ENCODE assay signal across 19 cellular contexts in genomic region chr1:229971141-229971540, GRCh38.
DNase-seq lines count a peak whose midpoint lies in the region; ATAC-seq, FAIRE-seq and TF ChIP-seq lines count a peak whose summit lies in the region.
"Had no signal": no experiment of that assay in that cellular context is flagged by ENCODE, and none has a peak within 500 bp of the region (broad histone marks: within the 10 kb centered on the region; RNA-seq: fewer than 3 reads in every experiment).

No MANE protein-coding gene starts in this region.

- H3K27ac Mint-ChIP-seq in nephron progenitor cell: no peak overlapping the region
- H3K27ac Mint-ChIP-seq: CD4-positive, alpha-beta memory T cell; HFFc6 had no signal

- DNase-seq in K562 (ENCODE audit: extremely low read depth in 1 of 4, low spot score in 3 of 4): no peak
- peak; percentile 72 for DNase-seq in esophagus muscularis mucosa (ENCODE audit: extremely low spot score)
- DNase-seq in kidney: peak; percentile 46
- no peak for DNase-seq in upper lobe of right lung
- DNase-seq in nephron progenitor cell: no peak
- no peak for DNase-seq in NCI-H226
- DNase-seq: C1 segment of cervical spinal cord; Calu3; CD4-positive, alpha-beta memory T cell; COR-L47; DMS53; DMS79 treated with DMSO at 0.1 percent for 48 hours; GF-D8; HFFc6 had no signal

- in situ Hi-C loops in K562 (cut with MboI): no loop called here

- H4K20me1 ChIP-seq in K562 (replicated peaks; ENCODE audit: control insufficient read depth, insufficient read depth, low read length): no peaks in the 10 kb centered on the region

- CTCF ChIA-PET in K562 (lab: Yijun Ruan, JAX; ENCODE audit: low intra/inter-chr PET ratio): no interaction called here

- H3K9me3 ChIP-seq in K562 (replicated peaks; ENCODE audit: control insufficient read depth, insufficient read depth, low read depth, low read length): no peaks in the 10 kb centered on the region
- peaks cover 0 to 12% (median 6%) of the 10 kb centered on the region in 4 donors for H3K9me3 ChIP-seq in esophagus muscularis mucosa
- H3K9me3 ChIP-seq in kidney (ENCODE audit: control insufficient read depth in 1 of 2, low read length in 2 of 2): no peaks in the 10 kb centered on the region
- no peaks in the 10 kb centered on the region for H3K9me3 ChIP-seq in upper lobe of right lung
- H3K9me3 ChIP-seq: HAP-1 had no signal

- intact Hi-C loops in K562 (cut with micrococcal nuclease) (no loop called here), esophagus muscularis mucosa (cut with DNase I) (no loop called here), kidney (cut with DNase I) (no loop called here), upper lobe of right lung (cut with DNase I) (no loop called here)

- H3K9me3 Mint-ChIP-seq in nephron progenitor cell: peaks cover 20% of the 10 kb centered on the region
- H3K9me3 Mint-ChIP-seq: HFFc6 had no signal

- TF ChIP-seq CTCF in K562 (IDR thresholded peaks at IDR 0.05 in 2 of 3, conservative IDR thresholded peaks at IDR 0.05 in 1 of 3; ENCODE audit: insufficient read depth in 2 of 3, low read depth in 1 of 3, low read length in 3 of 3) (no peak), esophagus muscularis mucosa (IDR thresholded peaks at IDR 0.05) (no peak), kidney (IDR thresholded peaks at IDR 0.05; ENCODE audit: borderline replicate concordance, extremely low read depth, insufficient read depth) (no peak), upper lobe of right lung (IDR thresholded peaks at IDR 0.05) (no peak), nephron progenitor cell (IDR thresholded peaks at IDR 0.05) (no peak)

- TF ChIP-seq EP300 in K562 (IDR thresholded peaks at IDR 0.05; ENCODE audit: low read length): no peak
- no peak for TF ChIP-seq EP300 in esophagus muscularis mucosa (IDR thresholded peaks at IDR 0.05)

- H3K27ac ChIP-seq in K562 (ENCODE audit: extremely low read depth, low read depth, low read length) (no peak overlapping the region), esophagus muscularis mucosa (replicated peaks in 1 of 4) (no peak overlapping the region), kidney (ENCODE audit: low read depth in 2 of 2, low read length in 2 of 2) (no peak overlapping the region), upper lobe of right lung (no peak overlapping the region)

- H3K9ac ChIP-seq in K562 (ENCODE audit: insufficient read depth in 1 of 2, low read depth in 2 of 2, low read length in 2 of 2) (no peak overlapping the region), kidney (ENCODE audit: low read length in 2 of 2) (no peak overlapping the region)

- TF ChIP-seq RAD21 in K562 (CRISPR knock-in tag; conservative IDR thresholded peaks at IDR 0.05 in 1 of 2, IDR thresholded peaks at IDR 0.05 in 1 of 2): no peak

- H3K27me3 Mint-ChIP-seq in nephron progenitor cell (ENCODE audit: low read depth, poor library complexity): peaks cover 21% of the 10 kb centered on the region

- no peak overlapping the region for H3K4me3 ChIP-seq in K562
- H3K4me3 ChIP-seq in esophagus muscularis mucosa: no peak overlapping the region
- no peak overlapping the region for H3K4me3 ChIP-seq in kidney (ENCODE audit: low read length in 2 of 2)
- no peak overlapping the region for H3K4me3 ChIP-seq in upper lobe of right lung
- H3K4me3 ChIP-seq: HAP-1 had no signal

- peaks cover 6% of the 10 kb centered on the region for H3K36me3 Mint-ChIP-seq in nephron progenitor cell (ENCODE audit: low read depth)

- H3K27me3 ChIP-seq in K562 (ENCODE audit: control insufficient read depth in 2 of 2, insufficient read depth in 2 of 2, low read length in 2 of 2): peaks cover 7 to 11% of the 10 kb centered on the region in 2 experiments; a peak in 4 of 5 replicates
- no peaks in the 10 kb centered on the region for H3K27me3 ChIP-seq in esophagus muscularis mucosa
- no peaks in the 10 kb centered on the region for H3K27me3 ChIP-seq in upper lobe of right lung

- H3K9me1 ChIP-seq in K562 (ENCODE audit: control insufficient read depth, insufficient read depth, low read length): no peaks in the 10 kb centered on the region

- TF ChIP-seq POLR2A in K562 (conservative IDR thresholded peaks at IDR 0.05) (no peak), esophagus muscularis mucosa (IDR thresholded peaks at IDR 0.05; ENCODE audit: low read depth) (no peak)

- POLR2A ChIA-PET in K562 (lab: Yijun Ruan, JAX): no interaction called here

- H3K4me3 Mint-ChIP-seq in nephron progenitor cell: no peak overlapping the region
- H3K4me3 Mint-ChIP-seq: CD4-positive, alpha-beta memory T cell; HFFc6 had no signal

- H3K4me1 ChIP-seq in K562 (replicated peaks in 1 of 2; ENCODE audit: control insufficient read depth in 2 of 2, insufficient read depth in 2 of 2, low read length in 2 of 2) (peaks cover 3% of the 10 kb centered on the region in 2 experiments; a peak in 2 of 5 replicates), esophagus muscularis mucosa (no peaks in the 10 kb centered on the region), kidney (ENCODE audit: control insufficient read depth in 1 of 2, insufficient read depth in 1 of 2, low read depth in 1 of 2, low read length in 2 of 2) (no peaks in the 10 kb centered on the region), upper lobe of right lung (no peaks in the 10 kb centered on the region)
- H3K4me1 ChIP-seq: HAP-1 had no signal

- no peak overlapping the region for H3K4me2 ChIP-seq in K562 (ENCODE audit: insufficient read depth, low read length)

- H3K4me1 Mint-ChIP-seq in nephron progenitor cell: no peaks in the 10 kb centered on the region

- ATAC-seq in K562: no peak; the same call in 2 of the 3 replicates
- ATAC-seq in upper lobe of right lung: peak; percentile 27
- no peak for ATAC-seq in GM21717 (IDR thresholded peaks at IDR 0.05; ENCODE audit: unreplicated experiment)
- ATAC-seq in HG02852 (IDR thresholded peaks at IDR 0.05; ENCODE audit: unreplicated experiment): no peak

- no TSS peak for BruUV-seq in K562 (replicated peaks; lab: Mats Ljungman, UMichigan)

- H2AFZ ChIP-seq in K562 (ENCODE audit: low read depth, low read length): peak overlapping the region; percentile 32; the same call in 1 of the 2 replicates

- WGBS in K562 (ENCODE audit: insufficient coverage, low coverage, missing lambda C conversion rate): 11% methylated on average over 13 of the region's 13 CpGs
- 95% methylated on average over 13 of the region's 13 CpGs for WGBS in esophagus muscularis mucosa

- FAIRE-seq in K562 (lab: Jason Lieb, UNC) (no peak), kidney (lab: Jason Lieb, UNC) (no peak)
- FAIRE-seq: GM18507, H54 had no signal

- no peaks in the 10 kb centered on the region for H3K79me2 ChIP-seq in K562 (ENCODE audit: control insufficient read depth, insufficient read depth, low read length)

- H3K36me3 ChIP-seq in K562 (ENCODE audit: control insufficient read depth, insufficient read depth, low read length) (no peaks in the 10 kb centered on the region), esophagus muscularis mucosa (no peaks in the 10 kb centered on the region), kidney (ENCODE audit: control insufficient read depth in 1 of 2, insufficient read depth in 2 of 2, low read length in 2 of 2) (no peaks in the 10 kb centered on the region), upper lobe of right lung (no peaks in the 10 kb centered on the region)
- H3K36me3 ChIP-seq: HAP-1 had no signal

TF ChIP-seq in K562, 482 proteins besides CTCF, POLR2A, EP300 and RAD21:
- TF ChIP-seq PPARD (CRISPR knock-in tag; IDR thresholded peaks at IDR 0.05) (no peak), PURB (CRISPR knock-in tag; IDR thresholded peaks at IDR 0.05; ENCODE audit: low read depth) (no peak), BRD4 (IDR thresholded peaks at IDR 0.05) (no peak), ZNF224 (CRISPR knock-in tag; IDR thresholded peaks at IDR 0.05) (no peak), TAF9B (IDR thresholded peaks at IDR 0.05; ENCODE audit: partially characterized antibody) (no peak), HLTF (IDR thresholded peaks at IDR 0.05) (no peak)

Comparison
In these comparisons a context has a peak if more than half of its experiments do, and no peak if none do; other contexts are left out.
1. DNase-seq: peak in esophagus muscularis mucosa (single experiment) and kidney (single experiment); none in K562 (0 of 4), upper lobe of right lung (single experiment), nephron progenitor cell (single experiment) and NCI-H226 (single experiment).